1 cellular context compared by ENCODE assay signal in the genomic region with DNA sequence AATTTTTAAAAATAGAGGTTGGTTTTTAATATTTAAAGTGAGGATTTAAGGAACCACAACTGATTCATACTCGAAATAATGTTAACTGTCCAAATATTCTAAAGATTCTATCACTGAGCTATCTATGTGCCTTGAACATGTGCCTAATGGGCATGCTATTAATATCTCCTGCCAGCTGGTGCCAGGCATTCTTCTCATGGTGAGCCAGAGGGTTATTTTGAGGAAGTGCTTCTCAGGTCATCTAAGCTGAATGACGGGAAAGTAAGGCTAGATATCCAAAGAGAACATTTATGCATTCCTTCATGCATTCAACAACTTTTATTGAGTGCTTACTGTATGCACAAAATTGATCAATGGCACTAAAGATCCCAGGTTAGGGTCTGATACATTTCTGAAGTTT.
TF ChIP-seq lines count a peak whose summit lies in the region.

No MANE protein-coding gene starts in this region.

TF ChIP-seq in IMR-90, 13 proteins besides CTCF, POLR2A, EP300 and RAD21 (continued from another document):
- no peak for TF ChIP-seq CEBPB (IDR thresholded peaks at IDR 0.05; ENCODE audit: low read depth, low read length)
- TF ChIP-seq MXI1 (IDR thresholded peaks at IDR 0.05; ENCODE audit: borderline replicate concordance, low read depth, low read length): no peak
- no peak for TF ChIP-seq MAZ (IDR thresholded peaks at IDR 0.05; ENCODE audit: borderline replicate concordance, low read depth, low read length)
- TF ChIP-seq CHD1 (IDR thresholded peaks at IDR 0.05; ENCODE audit: low read depth, low read length): no peak
- TF ChIP-seq, protein P1, sequence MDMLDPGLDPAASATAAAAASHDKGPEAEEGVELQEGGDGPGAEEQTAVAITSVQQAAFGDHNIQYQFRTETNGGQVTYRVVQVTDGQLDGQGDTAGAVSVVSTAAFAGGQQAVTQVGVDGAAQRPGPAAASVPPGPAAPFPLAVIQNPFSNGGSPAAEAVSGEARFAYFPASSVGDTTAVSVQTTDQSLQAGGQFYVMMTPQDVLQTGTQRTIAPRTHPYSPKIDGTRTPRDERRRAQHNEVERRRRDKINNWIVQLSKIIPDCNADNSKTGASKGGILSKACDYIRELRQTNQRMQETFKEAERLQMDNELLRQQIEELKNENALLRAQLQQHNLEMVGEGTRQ (IDR thresholded peaks at IDR 0.05; ENCODE audit: low read depth, low read length): no peak
- no peak for TF ChIP-seq BHLHE40 (IDR thresholded peaks at IDR 0.05; ENCODE audit: low read depth, low read length)
